In the genomic region with DNA sequence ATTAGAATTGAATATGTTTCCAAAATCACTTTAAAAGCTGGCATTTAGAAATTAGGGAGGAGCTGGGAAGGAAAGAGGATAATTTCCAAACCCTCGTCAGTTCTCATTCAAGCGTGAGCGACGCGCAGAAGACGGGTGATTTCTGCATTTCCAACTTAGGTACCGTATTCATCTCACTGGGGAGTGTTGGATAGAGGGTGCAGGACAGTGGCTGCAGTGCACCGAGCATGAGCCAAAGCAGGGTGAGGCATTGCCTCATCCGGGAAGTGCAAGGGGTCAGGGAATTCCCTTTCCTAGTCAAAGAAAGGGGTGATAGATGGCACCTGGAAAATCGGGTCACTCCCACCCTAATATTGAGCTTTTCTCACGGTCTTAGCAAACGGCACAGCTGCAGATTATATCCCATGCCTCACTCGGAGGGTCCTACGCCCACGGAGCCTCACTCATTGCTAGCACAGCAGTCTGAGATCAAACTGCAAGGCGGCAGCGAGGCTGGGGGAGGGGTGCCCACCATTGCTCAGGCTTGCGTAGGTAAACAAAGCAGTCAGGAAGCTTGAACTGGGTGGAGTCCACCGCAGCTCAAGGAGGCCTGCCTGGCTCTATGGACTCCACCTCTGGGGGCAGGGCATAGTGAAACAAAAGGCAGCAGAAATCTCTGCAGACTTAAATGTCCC, we compare ENCODE assay signal across 7 cellular contexts.
A peak's percentile ranks its signal among the peaks of the same experiment; 100 is the strongest.
DNase-seq lines count a peak whose midpoint lies in the region; ATAC-seq and TF ChIP-seq lines count a peak whose summit lies in the region.
"Not testable (repeated sequence)": the region's sequence is repeated elsewhere in the genome, so short reads cannot be mapped to it uniquely, and the experiment has no call there.

No MANE protein-coding gene starts in this region.

- not testable (repeated sequence) for TF ChIP-seq CTCF in RWPE1 (conservative IDR thresholded peaks at IDR 0.05; ENCODE audit: low read depth); fibroblast of pulmonary artery (IDR thresholded peaks at IDR 0.05; ENCODE audit: low read length, missing control alignments); natural killer cell (IDR thresholded peaks at IDR 0.05)

- not testable (repeated sequence) for ATAC-seq in activated CD8-positive, alpha-beta T cell treated with anti-CD3 and anti-CD28 coated beads, Interleukin-2, amount 10 ng/mL, durations not matched to agents 7 days and 5 days; natural killer cell

- H3K4me1 Mint-ChIP-seq in activated CD8-positive, alpha-beta T cell treated with anti-CD3 and anti-CD28 coated beads, Interleukin-2, amount 10 ng/mL, durations not matched to agents 7 days and 5 days (ENCODE audit: low read depth): peaks cover 48% of the 10 kb centered on the region
- peaks cover 66% of the 10 kb centered on the region for H3K4me1 Mint-ChIP-seq in activated naive CD4-positive, alpha-beta T cell treated with anti-CD3 and anti-CD28 coated beads, Interleukin-2, amount 10 ng/mL, durations not matched to agents 7 days and 5 days
- H3K4me1 Mint-ChIP-seq in natural killer cell: not testable (repeated sequence)

- H3K36me3 Mint-ChIP-seq in activated CD8-positive, alpha-beta T cell treated with anti-CD3 and anti-CD28 coated beads, Interleukin-2, amount 10 ng/mL, durations not matched to agents 7 days and 5 days (ENCODE audit: low read depth): peaks cover 12% of the 10 kb centered on the region
- H3K36me3 Mint-ChIP-seq in activated naive CD4-positive, alpha-beta T cell treated with anti-CD3 and anti-CD28 coated beads, Interleukin-2, amount 10 ng/mL, durations not matched to agents 7 days and 5 days: peaks cover 42% of the 10 kb centered on the region
- H3K36me3 Mint-ChIP-seq in natural killer cell: not testable (repeated sequence)

- peak overlapping the region; percentile 81 for H3K27ac Mint-ChIP-seq in activated CD8-positive, alpha-beta T cell treated with anti-CD3 and anti-CD28 coated beads, Interleukin-2, amount 10 ng/mL, durations not matched to agents 7 days and 5 days
- peak overlapping the region; percentile 93 for H3K27ac Mint-ChIP-seq in activated naive CD4-positive, alpha-beta T cell treated with anti-CD3 and anti-CD28 coated beads, Interleukin-2, amount 10 ng/mL, durations not matched to agents 7 days and 5 days
- not testable (repeated sequence) for H3K27ac Mint-ChIP-seq in natural killer cell

- POLR2A ChIA-PET in RWPE1 (lab: Yijun Ruan, JAX; ENCODE audit: low non-redundant PET): not testable (repeated sequence)
- POLR2A ChIA-PET in activated CD8-positive, alpha-beta T cell treated with anti-CD3 and anti-CD28 coated beads, Interleukin-2, amount 10 ng/mL, durations not matched to agents 7 days and 5 days (lab: Charles Lee): interaction anchor here (1.0 to 1.3 kb wide), 2 partner anchors 8 to 115 kb away, joined by 3 to 5 read pairs; a partner anchor contains a TSS

- intact Hi-C loops in natural killer cell (cut with micrococcal nuclease): not testable (repeated sequence)

- H3K4me3 Mint-ChIP-seq in activated CD8-positive, alpha-beta T cell treated with anti-CD3 and anti-CD28 coated beads, Interleukin-2, amount 10 ng/mL, durations not matched to agents 7 days and 5 days: peak overlapping the region; percentile 69
- peak overlapping the region; percentile 61 for H3K4me3 Mint-ChIP-seq in activated naive CD4-positive, alpha-beta T cell treated with anti-CD3 and anti-CD28 coated beads, Interleukin-2, amount 10 ng/mL, durations not matched to agents 7 days and 5 days
- H3K4me3 Mint-ChIP-seq in natural killer cell: peak overlapping the region; percentile 35

- peak overlapping the region; percentile 19; the same call in 1 of the 2 replicates for H3K27ac ChIP-seq in RWPE1

- H3K4me3 ChIP-seq in Jurkat, Clone E6-1 (ENCODE audit: low read length): peak overlapping the region; percentile 49
- H3K4me3 ChIP-seq in fibroblast of pulmonary artery (replicated peaks; ENCODE audit: low read depth, low read length): peak overlapping the region; percentile 10

- not testable (repeated sequence) for H3K9me3 Mint-ChIP-seq in activated CD8-positive, alpha-beta T cell treated with anti-CD3 and anti-CD28 coated beads, Interleukin-2, amount 10 ng/mL, durations not matched to agents 7 days and 5 days (ENCODE audit: insufficient read depth); natural killer cell
- H3K9me3 Mint-ChIP-seq in activated naive CD4-positive, alpha-beta T cell treated with anti-CD3 and anti-CD28 coated beads, Interleukin-2, amount 10 ng/mL, durations not matched to agents 7 days and 5 days: peaks cover 26% of the 10 kb centered on the region

- CTCF ChIA-PET in RWPE1 (lab: Yijun Ruan, JAX): not testable (repeated sequence)
- CTCF ChIA-PET in activated CD8-positive, alpha-beta T cell treated with anti-CD3 and anti-CD28 coated beads, Interleukin-2, amount 10 ng/mL, durations not matched to agents 7 days and 5 days (lab: Charles Lee): interaction anchor here (1.2 to 1.7 kb wide), 4 partner anchors 10 to 523 kb away, joined by 4 read pairs; no protein-coding TSS in a partner anchor
- CTCF ChIA-PET in activated naive CD4-positive, alpha-beta T cell treated with anti-CD3 and anti-CD28 coated beads, Interleukin-2, amount 10 ng/mL, durations not matched to agents 7 days and 5 days (lab: Charles Lee): interaction anchor here (1.0 to 1.6 kb wide), 4 partner anchors 11 to 523 kb away, joined by 3 to 5 read pairs (median 3); no protein-coding TSS in a partner anchor

- H3K27me3 Mint-ChIP-seq in activated CD8-positive, alpha-beta T cell treated with anti-CD3 and anti-CD28 coated beads, Interleukin-2, amount 10 ng/mL, durations not matched to agents 7 days and 5 days (ENCODE audit: low read depth); activated naive CD4-positive, alpha-beta T cell treated with anti-CD3 and anti-CD28 coated beads, Interleukin-2, amount 10 ng/mL, durations not matched to agents 7 days and 5 days: not testable (repeated sequence)
- H3K27me3 Mint-ChIP-seq in natural killer cell (ENCODE audit: low read depth in 2 of 2): peaks cover 14 to 18% of the 10 kb centered on the region in 2 donors

- DNase-seq in Jurkat, Clone E6-1 (ENCODE audit: low read depth, low spot score): peak; percentile 94
- DNase-seq in RWPE1 (ENCODE audit: low spot score); fibroblast of pulmonary artery (ENCODE audit: low read depth); natural killer cell: not testable (repeated sequence)
- peak; percentile 86 for DNase-seq in activated CD8-positive, alpha-beta T cell treated with anti-CD3 and anti-CD28 coated beads, Interleukin-2, amount 10 ng/mL, durations not matched to agents 7 days and 5 days
- peak; percentile 89 for DNase-seq in activated naive CD4-positive, alpha-beta T cell treated with anti-CD3 and anti-CD28 coated beads, Interleukin-2, amount 10 ng/mL, durations not matched to agents 7 days and 5 days
- DNase-seq in stimulated activated CD8-positive, alpha-beta memory T cell treated with anti-CD3 and anti-CD28 coated beads, Interleukin-12 subunit alpha, Interleukin-12 subunit beta, amount 100 ng/mL, for 1 hour (ENCODE audit: low read depth): peak; percentile 40
